8 cellular contexts compared by ENCODE assay signal in genomic region chr2:62506421-62506750, GRCh38. TPM values are rescaled to one million over a fixed set of nuclear protein-coding genes. Genes with fewer than 3 reads are reported as not detected.
DNase-seq lines count a peak whose midpoint lies in the region; ATAC-seq and TF ChIP-seq lines count a peak whose summit lies in the region.

No MANE protein-coding gene starts in this region.

- H3K27ac Mint-ChIP-seq in CD4-positive, CD25-positive, alpha-beta regulatory T cell = peak overlapping the region in 1 of 3 donors; percentile 65

- no peak for ATAC-seq in CD4-positive, CD25-positive, alpha-beta regulatory T cell (ENCODE audit: low read depth in 2 of 2)
- peak; percentile 25 for ATAC-seq in GM19463 (IDR thresholded peaks at IDR 0.05; ENCODE audit: unreplicated experiment)
- peak; percentile 19 for ATAC-seq in HG03521 (IDR thresholded peaks at IDR 0.05; ENCODE audit: unreplicated experiment)
- peak; percentile 24 for ATAC-seq in mucosa of descending colon

- H3K9me3 Mint-ChIP-seq in CD4-positive, CD25-positive, alpha-beta regulatory T cell = peaks cover 0 to 2% (median 0%) of the 10 kb centered on the region in 7 donors

- peaks cover 9% of the 10 kb centered on the region for H3K4me1 ChIP-seq in CD4-positive, CD25-positive, alpha-beta regulatory T cell (ENCODE audit: control insufficient read depth, insufficient read depth, low read length, poor library complexity, severe bottlenecking)
- no peaks in the 10 kb centered on the region for H3K4me1 ChIP-seq in mucosa of descending colon (ENCODE audit: low read depth)

- no peak for DNase-seq in CD4-positive, CD25-positive, alpha-beta regulatory T cell
- DNase-seq in caudate nucleus (lab: John Stamatoyannopoulos, UW) = no peak
- DNase-seq in mucosa of descending colon = no peak
- no peak for DNase-seq in RKO (ENCODE audit: low spot score)
- no peak for DNase-seq in stimulated activated CD4-positive, alpha-beta T cell treated with anti-CD3 and anti-CD28 coated beads, Interleukin-4, amount 100 ng/mL, for 1 hour
- DNase-seq in stimulated activated CD4-positive, alpha-beta T cell treated with anti-CD3 and anti-CD28 coated beads, Interleukin-12 subunit alpha, Interleukin-12 subunit beta, amount 100 ng/mL, for 4 hours = no peak

- no peaks in the 10 kb centered on the region for H3K36me3 Mint-ChIP-seq in CD4-positive, CD25-positive, alpha-beta regulatory T cell

- peaks cover 41% of the 10 kb centered on the region for H3K27me3 Mint-ChIP-seq in CD4-positive, CD25-positive, alpha-beta regulatory T cell

- peak overlapping the region in 3 of 4 donors; percentile 57 to 78 (median 60) for H3K4me3 Mint-ChIP-seq in CD4-positive, CD25-positive, alpha-beta regulatory T cell

- peaks cover 0 to 7% (median 3%) of the 10 kb centered on the region in 4 donors for H3K4me1 Mint-ChIP-seq in CD4-positive, CD25-positive, alpha-beta regulatory T cell

- no peaks in the 10 kb centered on the region for H3K36me3 ChIP-seq in CD4-positive, CD25-positive, alpha-beta regulatory T cell (ENCODE audit: control insufficient read depth, insufficient read depth, low read length)
- no peaks in the 10 kb centered on the region for H3K36me3 ChIP-seq in mucosa of descending colon (ENCODE audit: low read depth)

- H3K27me3 ChIP-seq in CD4-positive, CD25-positive, alpha-beta regulatory T cell (ENCODE audit: control insufficient read depth, insufficient read depth, low read length) = peaks cover 26% of the 10 kb centered on the region

- no peak for TF ChIP-seq CTCF in mucosa of descending colon (IDR thresholded peaks at IDR 0.05)

- intact Hi-C loops in mucosa of descending colon (cut with DNase I, micrococcal nuclease) = no loop called here

- peak overlapping the region; percentile 42 for H3K4me3 ChIP-seq in CD4-positive, CD25-positive, alpha-beta regulatory T cell (ENCODE audit: low read depth, low read length)
- H3K4me3 ChIP-seq in mucosa of descending colon = peak overlapping the region; percentile 44

- H3K27ac ChIP-seq in CD4-positive, CD25-positive, alpha-beta regulatory T cell (ENCODE audit: insufficient read depth, low read length, poor library complexity, severe bottlenecking) = no peak overlapping the region
- peak overlapping the region; percentile 97 for H3K27ac ChIP-seq in caudate nucleus (ENCODE audit: low read depth, low read length)

- no peaks in the 10 kb centered on the region for H3K9me3 ChIP-seq in CD4-positive, CD25-positive, alpha-beta regulatory T cell (ENCODE audit: control insufficient read depth in 2 of 2, low read length in 2 of 2)
- no peaks in the 10 kb centered on the region for H3K9me3 ChIP-seq in mucosa of descending colon

RNA-seq across cellular contexts. Expression of gene TMEM17, which starts 0.4 kb away (rescaled TPM):
- not detected for total RNA-seq in CD4-positive, CD25-positive, alpha-beta regulatory T cell
- not detected for polyA plus RNA-seq in CD4-positive, CD25-positive, alpha-beta regulatory T cell
- total RNA-seq in mucosa of descending colon = 1 to 10 TPM in 1 of 3 donors, under 1 TPM in 2; 0.61 to 1.2 (median 0.70) TPM

Comparison
In these comparisons a context has a peak if more than half of its experiments do, and no peak if none do; other contexts are left out.
1. ATAC-seq: peak in GM19463 (single experiment), HG03521 (single experiment) and mucosa of descending colon (single experiment); none in CD4-positive, CD25-positive, alpha-beta regulatory T cell (0 of 2).